Comparison of ENCODE assay signal across 14 cellular contexts in genomic region chr4:7107166-7107905, GRCh38. TPM values are rescaled to one million over a fixed set of nuclear protein-coding genes. Genes with fewer than 3 reads are reported as not detected.
DNase-seq lines count a peak whose midpoint lies in the region; ATAC-seq and TF ChIP-seq lines count a peak whose summit lies in the region.
"Had no signal": no experiment of that assay in that cellular context is flagged by ENCODE, and none has a peak within 500 bp of the region (broad histone marks: within the 10 kb centered on the region; RNA-seq: fewer than 3 reads in every experiment).

No MANE protein-coding gene starts in this region.

- no peak overlapping the region for H3K4me3 Mint-ChIP-seq in neural crest cell

- H3K4me1 Mint-ChIP-seq in neural crest cell: peaks cover 6% of the 10 kb centered on the region

- POLR2A ChIA-PET in GM10248 (lab: Yijun Ruan, JAX): no interaction called here

- H3K36me3 Mint-ChIP-seq in neural crest cell (ENCODE audit: low read depth): no peaks in the 10 kb centered on the region

- intact Hi-C loops in posterior vena cava (cut with DNase I): no loop called here

- TF ChIP-seq CTCF in GM10248 (IDR thresholded peaks at IDR 0.05; ENCODE audit: control extremely low read depth, extremely low read depth, low read depth, missing control alignments): no peak
- no peak for TF ChIP-seq CTCF in neural crest cell (conservative IDR thresholded peaks at IDR 0.05)
- no peak for TF ChIP-seq CTCF in GM13977 (IDR thresholded peaks at IDR 0.05; ENCODE audit: extremely low read depth, insufficient read depth, missing control alignments)

- in situ Hi-C loops in GM13977 (cut with MboI; ENCODE audit: low pct_unique_long_range_greater_than_20kb, low sequenced_read_pairs, unreplicated experiment): no loop called here

- ATAC-seq in GM21447 (IDR thresholded peaks at IDR 0.05; ENCODE audit: unreplicated experiment): no peak

- H3K27ac Mint-ChIP-seq in neural crest cell (ENCODE audit: unreplicated experiment): peak overlapping the region; percentile 62
- H3K27ac Mint-ChIP-seq: CD4-positive, CD25-positive, alpha-beta regulatory T cell had no signal

- DNase-seq in GM10248 (ENCODE audit: extremely low spot score) (peak; percentile 8), HuH-7.5 (ENCODE audit: low spot score) (peak; percentile 5), neural crest cell (ENCODE audit: low read depth, low spot score) (no peak), posterior vena cava (ENCODE audit: low spot score) (peak; percentile 51), GM13977 (ENCODE audit: low spot score) (no peak)
- DNase-seq in activated effector memory CD4-positive, alpha-beta T cell treated with Interleukin-2 at 50 U/mL for 16 hours: no peak
- DNase-seq: ACHN; BE2C; C1 segment of cervical spinal cord; Caco-2; CD4-positive, CD25-positive, alpha-beta regulatory T cell; GM23248; HCEC 1CT had no signal

- CTCF ChIA-PET in GM10248 (lab: Yijun Ruan, JAX): interaction anchor here (1.6 kb wide), 1 partner anchor 25 kb away, joined by 5 read pairs; no protein-coding TSS in a partner anchor

- H3K9me3 Mint-ChIP-seq in neural crest cell: peaks cover 3% of the 10 kb centered on the region

- H3K27me3 Mint-ChIP-seq in neural crest cell (ENCODE audit: low read depth): peaks cover 6% of the 10 kb centered on the region

RNA-seq across cellular contexts. Expression of gene GRPEL1, which starts 39.5 kb away (rescaled TPM):
- total RNA-seq in neural crest cell (26.6 and 28.2 TPM in 2 replicates), posterior vena cava (10 to 100 TPM; 22.2 to 22.6 TPM)

Comparison
In these comparisons a context has a peak if more than half of its experiments do, and no peak if none do; other contexts are left out.
1. DNase-seq: peak in GM10248 (single experiment), HuH-7.5 (single experiment) and posterior vena cava (single experiment); none in neural crest cell (single experiment), activated effector memory CD4-positive, alpha-beta T cell treated with Interleukin-2 at 50 U/mL for 16 hours (single experiment) and GM13977 (single experiment).